Comparison of ENCODE assay signal across 1 cellular context in the genomic region with DNA sequence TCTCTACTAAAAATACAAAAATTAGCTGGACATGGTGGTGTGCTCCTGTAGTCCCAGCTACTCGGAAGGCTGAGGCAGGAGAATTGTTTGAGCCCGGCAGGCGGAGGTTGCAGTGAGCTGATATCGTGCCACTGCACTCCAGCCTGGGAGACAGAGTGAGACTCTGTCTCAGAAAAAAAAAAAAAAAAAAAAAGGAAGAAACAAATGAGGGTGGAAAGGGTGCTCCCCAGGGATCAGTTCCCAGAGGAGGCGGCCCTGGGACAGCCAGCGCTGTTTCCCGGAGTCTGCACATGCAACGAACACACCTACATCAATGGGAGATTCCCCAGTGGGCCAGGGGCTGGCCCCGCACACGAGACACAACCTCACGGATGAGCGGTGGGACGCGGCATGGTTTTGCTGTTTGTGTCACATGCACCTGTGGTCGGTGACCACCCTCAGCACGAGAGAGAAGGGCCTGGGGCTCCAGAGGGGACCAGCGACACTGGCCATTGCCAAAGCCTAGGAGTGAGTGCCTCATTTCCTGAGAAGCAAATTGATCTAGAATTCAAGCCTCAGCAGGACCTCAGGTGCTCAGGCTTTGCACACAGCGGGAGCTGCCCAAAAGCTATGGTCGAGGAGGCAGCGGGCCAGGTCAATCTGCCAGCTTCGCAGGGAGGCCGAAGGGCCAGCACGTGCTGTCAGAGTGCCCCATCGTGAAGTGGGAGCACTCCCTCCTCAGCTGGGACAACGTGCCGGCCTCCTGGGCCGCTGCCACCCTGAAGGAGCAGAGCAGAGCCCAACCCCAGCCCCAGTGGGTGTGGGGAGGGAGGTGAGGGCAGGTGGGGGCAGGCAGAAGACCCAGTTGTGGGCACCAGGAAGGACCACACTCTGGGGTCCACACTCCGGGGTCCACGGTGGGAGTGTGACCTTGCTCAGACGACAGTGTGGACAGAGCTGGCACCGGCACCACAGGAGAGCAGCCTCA.
TF ChIP-seq lines count a peak whose summit lies in the region.

No MANE protein-coding gene starts in this region.

TF ChIP-seq in SK-N-SH treated with all-trans-retinoic acid at 6 μM for 48 hours, 23 proteins besides CTCF, POLR2A, EP300 and RAD21 (continued from another document):
- TF ChIP-seq, protein P1, sequence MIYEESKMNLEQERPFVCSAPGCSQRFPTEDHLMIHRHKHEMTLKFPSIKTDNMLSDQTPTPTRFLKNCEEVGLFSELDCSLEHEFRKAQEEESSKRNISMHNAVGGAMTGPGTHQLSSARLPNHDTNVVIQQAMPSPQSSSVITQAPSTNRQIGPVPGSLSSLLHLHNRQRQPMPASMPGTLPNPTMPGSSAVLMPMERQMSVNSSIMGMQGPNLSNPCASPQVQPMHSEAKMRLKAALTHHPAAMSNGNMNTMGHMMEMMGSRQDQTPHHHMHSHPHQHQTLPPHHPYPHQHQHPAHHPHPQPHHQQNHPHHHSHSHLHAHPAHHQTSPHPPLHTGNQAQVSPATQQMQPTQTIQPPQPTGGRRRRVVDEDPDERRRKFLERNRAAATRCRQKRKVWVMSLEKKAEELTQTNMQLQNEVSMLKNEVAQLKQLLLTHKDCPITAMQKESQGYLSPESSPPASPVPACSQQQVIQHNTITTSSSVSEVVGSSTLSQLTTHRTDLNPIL (CRISPR knock-in tag; IDR thresholded peaks at IDR 0.05; ENCODE audit: low read depth) = no peak
- TF ChIP-seq, protein P2, sequence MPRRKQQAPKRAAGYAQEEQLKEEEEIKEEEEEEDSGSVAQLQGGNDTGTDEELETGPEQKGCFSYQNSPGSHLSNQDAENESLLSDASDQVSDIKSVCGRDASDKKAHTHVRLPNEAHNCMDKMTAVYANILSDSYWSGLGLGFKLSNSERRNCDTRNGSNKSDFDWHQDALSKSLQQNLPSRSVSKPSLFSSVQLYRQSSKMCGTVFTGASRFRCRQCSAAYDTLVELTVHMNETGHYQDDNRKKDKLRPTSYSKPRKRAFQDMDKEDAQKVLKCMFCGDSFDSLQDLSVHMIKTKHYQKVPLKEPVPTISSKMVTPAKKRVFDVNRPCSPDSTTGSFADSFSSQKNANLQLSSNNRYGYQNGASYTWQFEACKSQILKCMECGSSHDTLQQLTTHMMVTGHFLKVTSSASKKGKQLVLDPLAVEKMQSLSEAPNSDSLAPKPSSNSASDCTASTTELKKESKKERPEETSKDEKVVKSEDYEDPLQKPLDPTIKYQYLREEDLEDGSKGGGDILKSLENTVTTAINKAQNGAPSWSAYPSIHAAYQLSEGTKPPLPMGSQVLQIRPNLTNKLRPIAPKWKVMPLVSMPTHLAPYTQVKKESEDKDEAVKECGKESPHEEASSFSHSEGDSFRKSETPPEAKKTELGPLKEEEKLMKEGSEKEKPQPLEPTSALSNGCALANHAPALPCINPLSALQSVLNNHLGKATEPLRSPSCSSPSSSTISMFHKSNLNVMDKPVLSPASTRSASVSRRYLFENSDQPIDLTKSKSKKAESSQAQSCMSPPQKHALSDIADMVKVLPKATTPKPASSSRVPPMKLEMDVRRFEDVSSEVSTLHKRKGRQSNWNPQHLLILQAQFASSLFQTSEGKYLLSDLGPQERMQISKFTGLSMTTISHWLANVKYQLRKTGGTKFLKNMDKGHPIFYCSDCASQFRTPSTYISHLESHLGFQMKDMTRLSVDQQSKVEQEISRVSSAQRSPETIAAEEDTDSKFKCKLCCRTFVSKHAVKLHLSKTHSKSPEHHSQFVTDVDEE (CRISPR knock-in tag; IDR thresholded peaks at IDR 0.05) = no peak
- no peak for TF ChIP-seq TCF4 (CRISPR knock-in tag; IDR thresholded peaks at IDR 0.05; ENCODE audit: borderline replicate concordance)
- TF ChIP-seq ZNF70 (CRISPR knock-in tag; IDR thresholded peaks at IDR 0.05) = no peak
TF ChIP-seq in SK-N-SH treated with all-trans-retinoic acid at 6 μM for 48 hours: peak in this region for 0.
